8 cellular contexts compared by ENCODE assay signal in the genomic region with DNA sequence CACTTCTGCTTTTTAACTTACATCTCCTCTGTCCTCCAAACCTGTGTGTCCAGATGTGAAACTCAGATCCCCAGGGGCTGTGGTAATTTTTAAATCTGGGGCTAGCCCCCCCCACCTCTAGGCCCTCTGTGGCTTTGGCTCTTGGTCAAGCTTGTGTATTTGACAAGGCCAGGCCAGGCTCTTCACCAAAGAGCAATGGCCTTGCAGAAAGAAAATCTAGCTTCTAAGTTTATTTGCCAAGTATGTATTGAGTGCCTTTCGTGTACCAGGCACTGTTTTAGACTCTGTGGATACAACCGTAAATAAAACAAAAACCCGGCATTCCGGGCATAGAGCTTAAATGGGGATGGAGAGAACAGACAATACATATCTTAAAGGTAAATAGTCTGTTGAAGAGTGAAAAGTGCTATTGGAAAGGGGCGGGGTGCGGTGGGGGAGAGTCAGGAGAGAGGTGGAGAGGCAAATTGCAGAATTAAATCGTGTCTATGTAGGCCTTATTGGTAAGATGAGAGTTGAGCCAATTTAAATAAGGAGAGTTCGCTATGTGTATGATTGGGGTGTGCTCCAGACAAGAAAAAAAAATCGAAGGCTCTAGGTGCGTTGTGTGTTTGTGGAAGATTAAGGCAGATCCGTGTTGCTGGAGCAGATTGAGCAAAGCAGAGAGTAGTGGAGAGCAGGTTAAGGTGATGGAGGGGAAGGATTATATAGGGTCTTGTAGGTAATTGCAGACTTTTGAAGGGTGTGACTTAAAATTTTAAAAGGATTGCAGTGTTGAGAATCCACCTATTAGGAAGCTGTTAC. TPM values are rescaled to one million over a fixed set of nuclear protein-coding genes. Genes with fewer than 3 reads are reported as not detected.
DNase-seq lines count a peak whose midpoint lies in the region; TF ChIP-seq lines count a peak whose summit lies in the region.

No MANE protein-coding gene starts in this region.

- H4K8ac ChIP-seq in trophoblast cell (ENCODE audit: low read depth, low read length) = peak overlapping the region; percentile 96

- H4K20me1 ChIP-seq in GM23248 (ENCODE audit: insufficient read depth) = no peaks in the 10 kb centered on the region

- TF ChIP-seq CTCF in BJ (IDR thresholded peaks at IDR 0.05; ENCODE audit: insufficient read depth, low read depth, low read length) (no peak), Peyer's patch (IDR thresholded peaks at IDR 0.05) (no peak), fibroblast of mammary gland (conservative IDR thresholded peaks at IDR 0.05; ENCODE audit: control insufficient read depth, insufficient read depth, low read depth, low read length) (no peak)

- H2AFZ ChIP-seq in GM23248 = peak overlapping the region; percentile 96
- peak overlapping the region; percentile 89 for H2AFZ ChIP-seq in trophoblast cell (ENCODE audit: insufficient read depth, low read length, poor library complexity)

- H2BK5ac ChIP-seq in trophoblast cell (ENCODE audit: low read depth, low read length, poor library complexity) = no peak overlapping the region

- WGBS in GM23248 (ENCODE audit: low coverage in 1 of 2, low lambda C conversion rate in 2 of 2, missing lambda C conversion rate in 2 of 2), 2 experiments = 72 to 79% methylated on average over 11 of the region's 11 CpGs
- WGBS in trophoblast cell (ENCODE audit: extremely low coverage, insufficient coverage, insufficient read length) = no CpG with 5 or more reads among the region's 11 CpGs

- H3K36me3 ChIP-seq in BJ (ENCODE audit: control insufficient read depth, insufficient read depth, low read length) (no peaks in the 10 kb centered on the region), GM23248 (ENCODE audit: low read depth) (no peaks in the 10 kb centered on the region), Peyer's patch (no peaks in the 10 kb centered on the region), trophoblast cell (ENCODE audit: control insufficient read depth in 1 of 2, insufficient read depth in 2 of 2, low read length in 2 of 2) (no peaks in the 10 kb centered on the region)

- peak overlapping the region; percentile 69 for H3K4ac ChIP-seq in trophoblast cell (ENCODE audit: low read depth, low read length)

- CTCF ChIA-PET in BJ (lab: Yijun Ruan, JAX) = no interaction called here

- peaks cover 10% of the 10 kb centered on the region; the same call in 1 of the 2 replicates for H3F3A ChIP-seq in GM23248 (ENCODE audit: insufficient read depth)

- H4K91ac ChIP-seq in trophoblast cell (ENCODE audit: low read depth, low read length) = peak overlapping the region; percentile 94

- H3K9ac ChIP-seq in GM23248 (peak overlapping the region; percentile 91), trophoblast cell (ENCODE audit: low read length) (no peak overlapping the region)

- in situ Hi-C loops in GM23248 (cut with MboI) = no loop called here

- H2BK12ac ChIP-seq in trophoblast cell (ENCODE audit: low read length) = no peak overlapping the region

- H3K79me1 ChIP-seq in trophoblast cell (ENCODE audit: low read length) = peaks cover 14% of the 10 kb centered on the region

- H3K27ac ChIP-seq in GM23248 (peak overlapping the region; percentile 89), Peyer's patch (peak overlapping the region; percentile 87 to 95 (median 92)), trophoblast cell (ENCODE audit: low read depth, low read length) (peak overlapping the region; percentile 95)

- 0 out of 2 replicates have a peak, but pooled peaks cover 9% of the 10 kb centered on the region for H3K79me2 ChIP-seq in GM23248 (ENCODE audit: insufficient read depth)
- peaks cover 5% of the 10 kb centered on the region for H3K79me2 ChIP-seq in trophoblast cell (ENCODE audit: control insufficient read depth, insufficient read depth, low read length, poor library complexity)

- H2BK120ac ChIP-seq in trophoblast cell (ENCODE audit: insufficient read depth, low read length, poor library complexity) = no peak overlapping the region

- peaks cover 17% of the 10 kb centered on the region; the same call in 1 of the 2 replicates for H3K4me1 ChIP-seq in GM23248 (ENCODE audit: insufficient read depth)
- peaks cover 0 to 13% (median 0%) of the 10 kb centered on the region in 4 donors for H3K4me1 ChIP-seq in Peyer's patch
- peaks cover 0 to 3% of the 10 kb centered on the region in 2 experiments for H3K4me1 ChIP-seq in trophoblast cell (ENCODE audit: control insufficient read depth in 1 of 2, insufficient read depth in 2 of 2, low read length in 2 of 2)

- H3K4me3 ChIP-seq in BJ (ENCODE audit: low read depth, low read length) = peak overlapping the region; percentile 83
- peak overlapping the region; percentile 88 for H3K4me3 ChIP-seq in GM23248
- H3K4me3 ChIP-seq in Peyer's patch = peak overlapping the region; percentile 66 to 77 (median 70)
- H3K4me3 ChIP-seq in fibroblast of mammary gland (ENCODE audit: control insufficient read depth, low read depth, low read length) = peak overlapping the region; percentile 72
- peak overlapping the region; percentile 80 for H3K4me3 ChIP-seq in trophoblast cell (ENCODE audit: low read depth, low read length)

- H3K27me3 ChIP-seq in BJ (ENCODE audit: control insufficient read depth, insufficient read depth, low read length) (no peaks in the 10 kb centered on the region), GM23248 (replicated peaks; ENCODE audit: insufficient read depth) (no peaks in the 10 kb centered on the region), Peyer's patch (no peaks in the 10 kb centered on the region), trophoblast cell (ENCODE audit: insufficient read depth, low read length) (no peaks in the 10 kb centered on the region)

- TF ChIP-seq POLR2A in Peyer's patch (IDR thresholded peaks at IDR 0.05) = no peak

- no peak overlapping the region for H3K23ac ChIP-seq in trophoblast cell (ENCODE audit: low read length)

- H3K9me3 ChIP-seq in GM23248 (ENCODE audit: low read depth) (no peaks in the 10 kb centered on the region), Peyer's patch (no peaks in the 10 kb centered on the region), trophoblast cell (ENCODE audit: insufficient read depth, low read depth, low read length) (no peaks in the 10 kb centered on the region)

- no peak overlapping the region for H2AK5ac ChIP-seq in trophoblast cell (ENCODE audit: low read length)

- peak overlapping the region; percentile 99 for H3K4me2 ChIP-seq in GM23248 (ENCODE audit: unreplicated experiment)
- peak overlapping the region; percentile 81 for H3K4me2 ChIP-seq in trophoblast cell (ENCODE audit: low read length)

- DNase-seq in BJ (ENCODE audit: low read depth) = no peak
- DNase-seq in GM23248 = no peak
- DNase-seq in Peyer's patch = no peak
- no peak for DNase-seq in fibroblast of mammary gland (ENCODE audit: low read depth)
- no peak for DNase-seq in trophoblast cell
- DNase-seq in NCI-H1092 (lab: John Stamatoyannopoulos, UW) = no peak
- DNase-seq in NCI-H82 (lab: John Stamatoyannopoulos, UW) = no peak
- DNase-seq in NOMO-1 treated with dmso at 0.1 percent for 144 hours (lab: John Stamatoyannopoulos, UW; ENCODE audit: unreplicated experiment) = no peak

- H3K18ac ChIP-seq in trophoblast cell (ENCODE audit: low read length) = peak overlapping the region; percentile 97

- H4K12ac ChIP-seq in trophoblast cell (ENCODE audit: low read depth, low read length) = peak overlapping the region; percentile 76

- H3K14ac ChIP-seq in trophoblast cell (ENCODE audit: low read length) = peak overlapping the region; percentile 88

- POLR2A ChIA-PET in BJ (lab: Charles Lee) = interaction anchor here (0.6 kb wide), 1 partner anchor 242 kb away, joined by 3 read pairs; no protein-coding TSS in a partner anchor

- H3K9me2 ChIP-seq in GM23248 (ENCODE audit: insufficient read depth) = no peaks in the 10 kb centered on the region

RNA-seq across cellular contexts. Expression of gene DPH6, which starts 0.8 kb away (rescaled TPM):
- 9.9 and 10.3 TPM in 2 replicates for polyA plus RNA-seq in BJ (2011; rRNA removed)
- polyA minus RNA-seq in BJ (2011; rRNA and poly(A)+ RNA removed) = 15.6 and 15.8 TPM in 2 replicates
- total RNA-seq in GM23248 (2014; rRNA removed; shearing (Covaris generic)) = 4.4 and 28.6 TPM in 2 replicates
- polyA plus RNA-seq in GM23248 (2016; fragmentation: Nextera tagmentation; extraction: Ambion mirVana) = 9.9 and 14.2 TPM in 2 replicates
- 10 to 100 TPM; 17.0 to 41.3 (median 26.0) TPM for total RNA-seq in Peyer's patch
- polyA plus RNA-seq in trophoblast cell (2013) = 4.1 and 4.5 TPM in 2 replicates
